In genomic region chr11:131204984-131205383, GRCh38 we compare ENCODE assay signal across 1 cellular context.
TF ChIP-seq lines count a peak whose summit lies in the region.

No MANE protein-coding gene starts in this region.

TF ChIP-seq in GM23338, 12 proteins besides CTCF, POLR2A, EP300 and RAD21 (continued from another document):
- TF ChIP-seq, protein P1, sequence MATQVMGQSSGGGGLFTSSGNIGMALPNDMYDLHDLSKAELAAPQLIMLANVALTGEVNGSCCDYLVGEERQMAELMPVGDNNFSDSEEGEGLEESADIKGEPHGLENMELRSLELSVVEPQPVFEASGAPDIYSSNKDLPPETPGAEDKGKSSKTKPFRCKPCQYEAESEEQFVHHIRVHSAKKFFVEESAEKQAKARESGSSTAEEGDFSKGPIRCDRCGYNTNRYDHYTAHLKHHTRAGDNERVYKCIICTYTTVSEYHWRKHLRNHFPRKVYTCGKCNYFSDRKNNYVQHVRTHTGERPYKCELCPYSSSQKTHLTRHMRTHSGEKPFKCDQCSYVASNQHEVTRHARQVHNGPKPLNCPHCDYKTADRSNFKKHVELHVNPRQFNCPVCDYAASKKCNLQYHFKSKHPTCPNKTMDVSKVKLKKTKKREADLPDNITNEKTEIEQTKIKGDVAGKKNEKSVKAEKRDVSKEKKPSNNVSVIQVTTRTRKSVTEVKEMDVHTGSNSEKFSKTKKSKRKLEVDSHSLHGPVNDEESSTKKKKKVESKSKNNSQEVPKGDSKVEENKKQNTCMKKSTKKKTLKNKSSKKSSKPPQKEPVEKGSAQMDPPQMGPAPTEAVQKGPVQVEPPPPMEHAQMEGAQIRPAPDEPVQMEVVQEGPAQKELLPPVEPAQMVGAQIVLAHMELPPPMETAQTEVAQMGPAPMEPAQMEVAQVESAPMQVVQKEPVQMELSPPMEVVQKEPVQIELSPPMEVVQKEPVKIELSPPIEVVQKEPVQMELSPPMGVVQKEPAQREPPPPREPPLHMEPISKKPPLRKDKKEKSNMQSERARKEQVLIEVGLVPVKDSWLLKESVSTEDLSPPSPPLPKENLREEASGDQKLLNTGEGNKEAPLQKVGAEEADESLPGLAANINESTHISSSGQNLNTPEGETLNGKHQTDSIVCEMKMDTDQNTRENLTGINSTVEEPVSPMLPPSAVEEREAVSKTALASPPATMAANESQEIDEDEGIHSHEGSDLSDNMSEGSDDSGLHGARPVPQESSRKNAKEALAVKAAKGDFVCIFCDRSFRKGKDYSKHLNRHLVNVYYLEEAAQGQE (IDR thresholded peaks at IDR 0.05; ENCODE audit: unreplicated experiment): no peak
- TF ChIP-seq EZH2phosphoT487 (IDR thresholded peaks at IDR 0.05; ENCODE audit: unreplicated experiment) (no peak), ZNF331 (CRISPR knock-in tag; IDR thresholded peaks at IDR 0.05; ENCODE audit: low read depth) (no peak), NANOG (IDR thresholded peaks at IDR 0.05; ENCODE audit: borderline replicate concordance) (no peak), ZNF114 (CRISPR knock-in tag; IDR thresholded peaks at IDR 0.05) (no peak), CREB1 (CRISPR knock-in tag; IDR thresholded peaks at IDR 0.05; ENCODE audit: low read depth) (no peak), JUNB (IDR thresholded peaks at IDR 0.05; ENCODE audit: unreplicated experiment) (no peak), POLR2AphosphoS5 (IDR thresholded peaks at IDR 0.05; ENCODE audit: low read depth) (no peak), EZH2 (IDR thresholded peaks at IDR 0.05; ENCODE audit: low read depth, unreplicated experiment) (no peak), STAT1 (IDR thresholded peaks at IDR 0.05; ENCODE audit: unreplicated experiment) (no peak)
- TF ChIP-seq, protein P2, sequence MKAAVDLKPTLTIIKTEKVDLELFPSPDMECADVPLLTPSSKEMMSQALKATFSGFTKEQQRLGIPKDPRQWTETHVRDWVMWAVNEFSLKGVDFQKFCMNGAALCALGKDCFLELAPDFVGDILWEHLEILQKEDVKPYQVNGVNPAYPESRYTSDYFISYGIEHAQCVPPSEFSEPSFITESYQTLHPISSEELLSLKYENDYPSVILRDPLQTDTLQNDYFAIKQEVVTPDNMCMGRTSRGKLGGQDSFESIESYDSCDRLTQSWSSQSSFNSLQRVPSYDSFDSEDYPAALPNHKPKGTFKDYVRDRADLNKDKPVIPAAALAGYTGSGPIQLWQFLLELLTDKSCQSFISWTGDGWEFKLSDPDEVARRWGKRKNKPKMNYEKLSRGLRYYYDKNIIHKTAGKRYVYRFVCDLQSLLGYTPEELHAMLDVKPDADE (IDR thresholded peaks at IDR 0.05): no peak
TF ChIP-seq in GM23338: peak in this region for 0.
